In the genomic region with DNA sequence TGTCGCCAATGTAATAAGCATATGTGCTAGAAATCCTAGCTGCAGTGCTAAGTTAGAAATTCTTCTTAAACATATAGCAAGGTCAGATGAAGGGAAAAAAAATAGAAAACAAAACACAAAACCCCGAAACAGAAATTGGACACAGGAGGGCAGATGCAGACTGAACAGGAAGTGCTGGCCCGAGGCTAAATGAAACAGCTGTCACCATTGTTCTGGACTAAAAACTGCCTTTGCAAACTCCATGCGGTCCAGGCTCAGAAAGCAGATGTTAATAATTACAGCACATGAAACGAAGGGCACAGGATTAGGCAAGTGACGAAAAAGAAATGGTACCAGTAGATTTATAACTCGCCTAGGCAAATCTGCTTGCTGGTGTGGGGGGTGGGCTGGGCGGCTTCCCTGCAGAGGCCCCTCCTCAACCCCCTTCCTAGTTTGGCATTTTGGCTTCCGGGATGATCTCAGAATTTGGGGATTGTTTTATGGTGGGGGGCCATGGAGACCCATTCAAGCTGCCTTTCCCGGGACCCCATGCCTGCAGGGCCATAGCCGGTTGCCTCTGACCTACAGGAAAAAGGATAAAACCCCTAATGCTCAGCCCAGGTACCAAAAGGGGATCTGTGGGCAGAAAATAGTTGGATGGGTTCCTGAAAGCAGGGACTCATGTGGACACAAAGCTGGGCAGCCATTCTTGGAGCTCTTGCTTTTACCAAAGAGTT, we compare ENCODE assay signal across 1 cellular context.
TF ChIP-seq lines count a peak whose summit lies in the region.

No MANE protein-coding gene starts in this region.

TF ChIP-seq in SK-N-SH, 30 proteins besides CTCF, POLR2A, EP300 and RAD21 (continued from another document):
- TF ChIP-seq, protein P1, sequence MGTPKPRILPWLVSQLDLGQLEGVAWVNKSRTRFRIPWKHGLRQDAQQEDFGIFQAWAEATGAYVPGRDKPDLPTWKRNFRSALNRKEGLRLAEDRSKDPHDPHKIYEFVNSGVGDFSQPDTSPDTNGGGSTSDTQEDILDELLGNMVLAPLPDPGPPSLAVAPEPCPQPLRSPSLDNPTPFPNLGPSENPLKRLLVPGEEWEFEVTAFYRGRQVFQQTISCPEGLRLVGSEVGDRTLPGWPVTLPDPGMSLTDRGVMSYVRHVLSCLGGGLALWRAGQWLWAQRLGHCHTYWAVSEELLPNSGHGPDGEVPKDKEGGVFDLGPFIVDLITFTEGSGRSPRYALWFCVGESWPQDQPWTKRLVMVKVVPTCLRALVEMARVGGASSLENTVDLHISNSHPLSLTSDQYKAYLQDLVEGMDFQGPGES (IDR thresholded peaks at IDR 0.05; ENCODE audit: low read depth, low read length), result no peak
- TF ChIP-seq, protein P2, sequence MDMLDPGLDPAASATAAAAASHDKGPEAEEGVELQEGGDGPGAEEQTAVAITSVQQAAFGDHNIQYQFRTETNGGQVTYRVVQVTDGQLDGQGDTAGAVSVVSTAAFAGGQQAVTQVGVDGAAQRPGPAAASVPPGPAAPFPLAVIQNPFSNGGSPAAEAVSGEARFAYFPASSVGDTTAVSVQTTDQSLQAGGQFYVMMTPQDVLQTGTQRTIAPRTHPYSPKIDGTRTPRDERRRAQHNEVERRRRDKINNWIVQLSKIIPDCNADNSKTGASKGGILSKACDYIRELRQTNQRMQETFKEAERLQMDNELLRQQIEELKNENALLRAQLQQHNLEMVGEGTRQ (IDR thresholded peaks at IDR 0.05; ENCODE audit: borderline replicate concordance, low read depth, low read length), result no peak
- TF ChIP-seq EZH2phosphoT487 (IDR thresholded peaks at IDR 0.05; ENCODE audit: borderline replicate concordance, low read depth), result no peak
- no peak for TF ChIP-seq TEAD4 (IDR thresholded peaks at IDR 0.05; ENCODE audit: borderline replicate concordance, insufficient read depth)
- no peak for TF ChIP-seq NFIC (IDR thresholded peaks at IDR 0.05; ENCODE audit: borderline replicate concordance)
- no peak for TF ChIP-seq JUND (IDR thresholded peaks at IDR 0.05)
- TF ChIP-seq RCOR1 (IDR thresholded peaks at IDR 0.05; ENCODE audit: low read length), result peak; percentile 87
- TF ChIP-seq GATA2 (CRISPR knock-in tag; IDR thresholded peaks at IDR 0.05), result peak; percentile 29; the same call in 1 of the 2 replicates
- TF ChIP-seq, protein P3, sequence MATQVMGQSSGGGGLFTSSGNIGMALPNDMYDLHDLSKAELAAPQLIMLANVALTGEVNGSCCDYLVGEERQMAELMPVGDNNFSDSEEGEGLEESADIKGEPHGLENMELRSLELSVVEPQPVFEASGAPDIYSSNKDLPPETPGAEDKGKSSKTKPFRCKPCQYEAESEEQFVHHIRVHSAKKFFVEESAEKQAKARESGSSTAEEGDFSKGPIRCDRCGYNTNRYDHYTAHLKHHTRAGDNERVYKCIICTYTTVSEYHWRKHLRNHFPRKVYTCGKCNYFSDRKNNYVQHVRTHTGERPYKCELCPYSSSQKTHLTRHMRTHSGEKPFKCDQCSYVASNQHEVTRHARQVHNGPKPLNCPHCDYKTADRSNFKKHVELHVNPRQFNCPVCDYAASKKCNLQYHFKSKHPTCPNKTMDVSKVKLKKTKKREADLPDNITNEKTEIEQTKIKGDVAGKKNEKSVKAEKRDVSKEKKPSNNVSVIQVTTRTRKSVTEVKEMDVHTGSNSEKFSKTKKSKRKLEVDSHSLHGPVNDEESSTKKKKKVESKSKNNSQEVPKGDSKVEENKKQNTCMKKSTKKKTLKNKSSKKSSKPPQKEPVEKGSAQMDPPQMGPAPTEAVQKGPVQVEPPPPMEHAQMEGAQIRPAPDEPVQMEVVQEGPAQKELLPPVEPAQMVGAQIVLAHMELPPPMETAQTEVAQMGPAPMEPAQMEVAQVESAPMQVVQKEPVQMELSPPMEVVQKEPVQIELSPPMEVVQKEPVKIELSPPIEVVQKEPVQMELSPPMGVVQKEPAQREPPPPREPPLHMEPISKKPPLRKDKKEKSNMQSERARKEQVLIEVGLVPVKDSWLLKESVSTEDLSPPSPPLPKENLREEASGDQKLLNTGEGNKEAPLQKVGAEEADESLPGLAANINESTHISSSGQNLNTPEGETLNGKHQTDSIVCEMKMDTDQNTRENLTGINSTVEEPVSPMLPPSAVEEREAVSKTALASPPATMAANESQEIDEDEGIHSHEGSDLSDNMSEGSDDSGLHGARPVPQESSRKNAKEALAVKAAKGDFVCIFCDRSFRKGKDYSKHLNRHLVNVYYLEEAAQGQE (IDR thresholded peaks at IDR 0.05; ENCODE audit: low read depth, low read length), result no peak
- no peak for TF ChIP-seq MEF2A (IDR thresholded peaks at IDR 0.05; ENCODE audit: borderline replicate concordance, low read depth)
- TF ChIP-seq SIN3A (IDR thresholded peaks at IDR 0.05; ENCODE audit: borderline replicate concordance, low read depth, low read length), result no peak
- TF ChIP-seq FOXJ3 (CRISPR knock-in tag; IDR thresholded peaks at IDR 0.05), result peak; percentile 30; the same call in 1 of the 2 replicates
- TF ChIP-seq TCF12 (IDR thresholded peaks at IDR 0.05), result peak; percentile 26; the same call in 1 of the 2 replicates
- TF ChIP-seq MXI1 (IDR thresholded peaks at IDR 0.05; ENCODE audit: low read depth, low read length), result peak; percentile 90; the same call in 1 of the 2 replicates
- TF ChIP-seq RFX5 (IDR thresholded peaks at IDR 0.05; ENCODE audit: low read length), result no peak
- no peak for TF ChIP-seq ELF1 (IDR thresholded peaks at IDR 0.05)
- no peak for TF ChIP-seq TAF1 (IDR thresholded peaks at IDR 0.05; ENCODE audit: borderline replicate concordance, low read depth, low read length)
- TF ChIP-seq, protein P4, sequence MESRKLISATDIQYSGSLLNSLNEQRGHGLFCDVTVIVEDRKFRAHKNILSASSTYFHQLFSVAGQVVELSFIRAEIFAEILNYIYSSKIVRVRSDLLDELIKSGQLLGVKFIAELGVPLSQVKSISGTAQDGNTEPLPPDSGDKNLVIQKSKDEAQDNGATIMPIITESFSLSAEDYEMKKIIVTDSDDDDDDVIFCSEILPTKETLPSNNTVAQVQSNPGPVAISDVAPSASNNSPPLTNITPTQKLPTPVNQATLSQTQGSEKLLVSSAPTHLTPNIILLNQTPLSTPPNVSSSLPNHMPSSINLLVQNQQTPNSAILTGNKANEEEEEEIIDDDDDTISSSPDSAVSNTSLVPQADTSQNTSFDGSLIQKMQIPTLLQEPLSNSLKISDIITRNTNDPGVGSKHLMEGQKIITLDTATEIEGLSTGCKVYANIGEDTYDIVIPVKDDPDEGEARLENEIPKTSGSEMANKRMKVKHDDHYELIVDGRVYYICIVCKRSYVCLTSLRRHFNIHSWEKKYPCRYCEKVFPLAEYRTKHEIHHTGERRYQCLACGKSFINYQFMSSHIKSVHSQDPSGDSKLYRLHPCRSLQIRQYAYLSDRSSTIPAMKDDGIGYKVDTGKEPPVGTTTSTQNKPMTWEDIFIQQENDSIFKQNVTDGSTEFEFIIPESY (IDR thresholded peaks at IDR 0.05; ENCODE audit: borderline replicate concordance, low read depth), result no peak
- TF ChIP-seq YY1 (IDR thresholded peaks at IDR 0.05; ENCODE audit: low read depth), result no peak
- TF ChIP-seq, protein P5, sequence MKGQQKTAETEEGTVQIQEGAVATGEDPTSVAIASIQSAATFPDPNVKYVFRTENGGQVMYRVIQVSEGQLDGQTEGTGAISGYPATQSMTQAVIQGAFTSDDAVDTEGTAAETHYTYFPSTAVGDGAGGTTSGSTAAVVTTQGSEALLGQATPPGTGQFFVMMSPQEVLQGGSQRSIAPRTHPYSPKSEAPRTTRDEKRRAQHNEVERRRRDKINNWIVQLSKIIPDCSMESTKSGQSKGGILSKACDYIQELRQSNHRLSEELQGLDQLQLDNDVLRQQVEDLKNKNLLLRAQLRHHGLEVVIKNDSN (IDR thresholded peaks at IDR 0.05; ENCODE audit: borderline replicate concordance, low read depth), result no peak
- no peak for TF ChIP-seq NRF1 (IDR thresholded peaks at IDR 0.05; ENCODE audit: low read depth, low read length)
- TF ChIP-seq GABPA (IDR thresholded peaks at IDR 0.05; ENCODE audit: low read depth), result no peak
